ENCODE assay signal across 14 cellular contexts in genomic region chr1:2384941-2385481, GRCh38. TPM values are rescaled to one million over a fixed set of nuclear protein-coding genes. Genes with fewer than 3 reads are reported as not detected.
DNase-seq lines count a peak whose midpoint lies in the region; TF ChIP-seq lines count a peak whose summit lies in the region.
"Had no signal": no experiment of that assay in that cellular context is flagged by ENCODE, and none has a peak within 500 bp of the region (broad histone marks: within the 10 kb centered on the region; RNA-seq: fewer than 3 reads in every experiment).

No MANE protein-coding gene starts in this region.

- H3K27ac ChIP-seq in BLaER1: no peak overlapping the region
- no peak overlapping the region for H3K27ac ChIP-seq in DOHH2 (ENCODE audit: low read depth, low read length)
- peak overlapping the region in 55 of 59 donors; percentile 12 to 90 (median 74) for H3K27ac ChIP-seq in dorsolateral prefrontal cortex
- H3K27ac ChIP-seq: C4-2B, esophagus squamous epithelium, suprapubic skin, VCaP had no signal

- no peaks in the 10 kb centered on the region for H3K9me3 ChIP-seq in BLaER1
- H3K9me3 ChIP-seq in DOHH2 (ENCODE audit: control insufficient read depth, insufficient read depth, low read length): no peaks in the 10 kb centered on the region
- H3K9me3 ChIP-seq: esophagus squamous epithelium, suprapubic skin had no signal

- peaks cover 38% of the 10 kb centered on the region for H4K20me1 ChIP-seq in BLaER1
- H4K20me1 ChIP-seq in DOHH2 (ENCODE audit: control insufficient read depth, insufficient read depth, low read depth, low read length): no peaks in the 10 kb centered on the region

- H3K4me1 ChIP-seq in BLaER1 (peaks cover 72% of the 10 kb centered on the region), DOHH2 (ENCODE audit: control insufficient read depth, low read length) (peaks cover 42% of the 10 kb centered on the region)

- no peaks in the 10 kb centered on the region for H3K9me2 ChIP-seq in DOHH2 (replicated peaks; ENCODE audit: control insufficient read depth, low read length)

- TF ChIP-seq CTCF in DOHH2 (IDR thresholded peaks at IDR 0.05; ENCODE audit: low read depth, low read length, poor library complexity, severe bottlenecking) (peak; percentile 13), dorsolateral prefrontal cortex (IDR thresholded peaks at IDR 0.05 in 54 of 56, conservative IDR thresholded peaks at IDR 0.05 in 2 of 56; ENCODE audit: low read depth in 1 of 56, partially characterized antibody in 56 of 56) (no peak)

- H3K27me3 ChIP-seq in BLaER1 (peaks cover 20% of the 10 kb centered on the region), DOHH2 (ENCODE audit: control insufficient read depth, low read length) (no peaks in the 10 kb centered on the region), dorsolateral prefrontal cortex (no peaks in the 10 kb centered on the region)
- H3K27me3 ChIP-seq: esophagus squamous epithelium, suprapubic skin had no signal

- peaks cover 9% of the 10 kb centered on the region for H3K79me2 ChIP-seq in DOHH2 (ENCODE audit: control insufficient read depth, low read length)

- H3K4me3 ChIP-seq in BLaER1: no peak overlapping the region
- no peak overlapping the region for H3K4me3 ChIP-seq in DOHH2 (ENCODE audit: low read length)
- peak overlapping the region in 45 of 59 donors; percentile 5 to 55 (median 31) for H3K4me3 ChIP-seq in dorsolateral prefrontal cortex
- H3K4me3 ChIP-seq: esophagus squamous epithelium, suprapubic skin had no signal

- H3K4me2 ChIP-seq in BLaER1 (peak overlapping the region; percentile 33), DOHH2 (ENCODE audit: low read length) (no peak overlapping the region)

- intact Hi-C loops in dorsolateral prefrontal cortex (cut with DNase I): loop anchor here in 1 of 2 donors (5.0 kb wide), 1 partner anchor 73 kb away; no protein-coding TSS in a partner anchor

- H3K36me3 ChIP-seq in BLaER1 (no peaks in the 10 kb centered on the region), DOHH2 (ENCODE audit: control insufficient read depth, low read length) (peaks cover 20% of the 10 kb centered on the region)
- H3K36me3 ChIP-seq: suprapubic skin had no signal

- H3K9ac ChIP-seq in BLaER1: no peak overlapping the region

- peak in 8 of 10 donors; percentile 62 to 84 (median 68) for DNase-seq in dorsolateral prefrontal cortex
- peak; percentile 68 for DNase-seq in occipital lobe (lab: John Stamatoyannopoulos, UW)
- DNase-seq in OCI-M1 (lab: John Stamatoyannopoulos, UW): no peak
- DNase-seq in NCI-H2227 treated with DMSO at 0.1 percent for 48 hours (lab: John Stamatoyannopoulos, UW): no peak
- DNase-seq in AG20443 (ENCODE audit: low spot score): no peak
- DNase-seq: activated CD8-positive, alpha-beta memory T cell treated with anti-CD3 and anti-CD28 coated beads for 24 hours; DND-41; esophagus squamous epithelium; NCI-H1930 had no signal

- H3F3A ChIP-seq in DOHH2 (ENCODE audit: control insufficient read depth, insufficient read depth): peaks cover 23% of the 10 kb centered on the region

RNA-seq across cellular contexts. Expression of gene MORN1, which starts 6.3 kb away (rescaled TPM):
- total RNA-seq in dorsolateral prefrontal cortex: 10 to 100 TPM; 14.0 to 39.6 (median 25.8) TPM
- 13.1 TPM for total RNA-seq in occipital lobe

RNA-seq across cellular contexts. Expression of gene RER1, which starts 6.6 kb away (rescaled TPM):
- total RNA-seq in dorsolateral prefrontal cortex: 100 to 1,000 TPM in 3 of 120 experiments, 10 to 100 TPM in 117; 62.7 to 113 (median 81.7) TPM
- 34.5 TPM for total RNA-seq in occipital lobe

RNA-seq across cellular contexts. Expression of gene PEX10, which starts 27.4 kb away (rescaled TPM):
- total RNA-seq in dorsolateral prefrontal cortex (10 to 100 TPM; 15.4 to 34.4 (median 24.5) TPM), occipital lobe (21.2 TPM)

Comparison
In these comparisons a context has a peak if more than half of its experiments do, and no peak if none do; other contexts are left out.
1. H3K27ac ChIP-seq: peak in dorsolateral prefrontal cortex (55 of 59); none in BLaER1 (single experiment) and DOHH2 (single experiment).
2. H3K4me3 ChIP-seq: peak in dorsolateral prefrontal cortex (45 of 59); none in BLaER1 (single experiment) and DOHH2 (single experiment).
3. DNase-seq: peak in dorsolateral prefrontal cortex (8 of 10) and occipital lobe (single experiment); none in OCI-M1 (single experiment), NCI-H2227 treated with DMSO at 0.1 percent for 48 hours (single experiment) and AG20443 (single experiment).